Comparison of ENCODE assay signal across 9 cellular contexts in genomic region chr16:67862623-67863583, GRCh38. TPM values are rescaled to one million over a fixed set of nuclear protein-coding genes. Genes with fewer than 3 reads are reported as not detected.
A peak's percentile ranks its signal among the peaks of the same experiment; 100 is the strongest.
DNase-seq lines count a peak whose midpoint lies in the region; FAIRE-seq and TF ChIP-seq lines count a peak whose summit lies in the region.
"Had no signal": no experiment of that assay in that cellular context is flagged by ENCODE, and none has a peak within 500 bp of the region (broad histone marks: within the 10 kb centered on the region; RNA-seq: fewer than 3 reads in every experiment).

No MANE protein-coding gene starts in this region.

- DNase-seq in AG04449 (ENCODE audit: low read depth, low spot score) (peak; percentile 16), anterior cingulate cortex (lab: John Stamatoyannopoulos, UW) (peak in 32 of 58 donors; percentile 3 to 73 (median 30)), cardiac muscle cell (ENCODE audit: low read depth in 1 of 2, low spot score in 1 of 2) (peak; percentile 60 to 68), trophoblast cell (no peak), ecto neural progenitor cell (ENCODE audit: low spot score) (no peak), colonic mucosa (no peak), D721Med (ENCODE audit: insufficient read length, low spot score) (no peak), NCI-H524 treated with DMSO at 0.1 percent for 48 hours (lab: John Stamatoyannopoulos, UW) (no peak)
- DNase-seq: Kasumi-1 had no signal

- H3K9ac ChIP-seq in trophoblast cell (ENCODE audit: low read length) (no peak overlapping the region), colonic mucosa (ENCODE audit: low read depth in 2 of 2, low read length in 2 of 2) (no peak overlapping the region)

- H3K23ac ChIP-seq in trophoblast cell (ENCODE audit: low read length), result no peak overlapping the region

- H4K91ac ChIP-seq in trophoblast cell (ENCODE audit: low read depth, low read length), result no peak overlapping the region

- peaks cover 16% of the 10 kb centered on the region for H3K79me2 ChIP-seq in trophoblast cell (ENCODE audit: control insufficient read depth, insufficient read depth, low read length, poor library complexity)

- H2BK5ac ChIP-seq in trophoblast cell (ENCODE audit: low read depth, low read length, poor library complexity), result no peak overlapping the region

- H3K4me1 ChIP-seq in cardiac muscle cell (ENCODE audit: low read depth), result peaks cover 8% of the 10 kb centered on the region
- H3K4me1 ChIP-seq in trophoblast cell (ENCODE audit: control insufficient read depth in 1 of 2, insufficient read depth in 2 of 2, low read length in 2 of 2), result peaks cover 4 to 8% of the 10 kb centered on the region in 2 experiments
- H3K4me1 ChIP-seq in colonic mucosa, result peaks cover 8% of the 10 kb centered on the region

- H3K18ac ChIP-seq in trophoblast cell (ENCODE audit: low read length), result no peak overlapping the region

- no peak overlapping the region for H4K12ac ChIP-seq in trophoblast cell (ENCODE audit: low read depth, low read length)

- POLR2A ChIA-PET in AG04449 (lab: Yijun Ruan, JAX), result interaction anchor here (0.6 to 1.9 kb wide), 5 partner anchors 9 to 22 kb away, joined by 3 to 5 read pairs (median 5); partner anchors contain the start of genes EDC4, NRN1L and NUTF2

- H4K8ac ChIP-seq in trophoblast cell (ENCODE audit: low read depth, low read length), result no peak overlapping the region

- CTCF ChIA-PET in AG04449 (lab: Yijun Ruan, JAX), result interaction anchor here (0.6 to 10.0 kb wide), 14 partner anchors 8 to 342 kb away, joined by 3 to 61 read pairs (median 4); partner anchors contain the start of genes EDC4, NRN1L and NUTF2

- intact Hi-C loops in colonic mucosa (cut with DNase I), result loop anchor here (10.0 kb wide), 1 partner anchor 48 kb away; no protein-coding TSS in a partner anchor

- no peak for FAIRE-seq in D721Med (lab: Jason Lieb, UNC)

- no CpG with 5 or more reads among the region's 11 CpGs for WGBS in trophoblast cell (ENCODE audit: extremely low coverage, insufficient coverage, insufficient read length)

- H3K27me3 ChIP-seq in cardiac muscle cell (no peaks in the 10 kb centered on the region), trophoblast cell (ENCODE audit: insufficient read depth, low read length) (no peaks in the 10 kb centered on the region), colonic mucosa (no peaks in the 10 kb centered on the region)

- peaks cover 11% of the 10 kb centered on the region for H3K36me3 ChIP-seq in cardiac muscle cell
- peaks cover 57 to 70% of the 10 kb centered on the region in 2 experiments for H3K36me3 ChIP-seq in trophoblast cell (ENCODE audit: control insufficient read depth in 1 of 2, insufficient read depth in 2 of 2, low read length in 2 of 2)
- no peaks in the 10 kb centered on the region for H3K36me3 ChIP-seq in colonic mucosa

- H3K4me3 ChIP-seq in AG04449 (ENCODE audit: low read depth, low read length), result no peak overlapping the region
- no peak overlapping the region for H3K4me3 ChIP-seq in cardiac muscle cell
- H3K4me3 ChIP-seq in trophoblast cell (ENCODE audit: low read depth, low read length), result no peak overlapping the region
- H3K4me3 ChIP-seq in colonic mucosa, result no peak overlapping the region

- H2AK5ac ChIP-seq in trophoblast cell (ENCODE audit: low read length), result no peak overlapping the region

- H3K27ac ChIP-seq in cardiac muscle cell, result peak overlapping the region; percentile 65
- no peak overlapping the region for H3K27ac ChIP-seq in trophoblast cell (ENCODE audit: low read depth, low read length)
- H3K27ac ChIP-seq in colonic mucosa, result no peak overlapping the region

- peak overlapping the region; percentile 90 for H3K4ac ChIP-seq in trophoblast cell (ENCODE audit: low read depth, low read length)

- H3K14ac ChIP-seq in trophoblast cell (ENCODE audit: low read length), result no peak overlapping the region

- TF ChIP-seq CTCF in AG04449 (IDR thresholded peaks at IDR 0.05; ENCODE audit: insufficient read depth, low read length, missing control alignments) (no peak), cardiac muscle cell (IDR thresholded peaks at IDR 0.05; ENCODE audit: low read depth, low read length) (no peak), colonic mucosa (IDR thresholded peaks at IDR 0.05) (no peak), D721Med (IDR thresholded peaks at IDR 0.05; ENCODE audit: insufficient read depth, missing control alignments) (no peak)

- H2BK120ac ChIP-seq in trophoblast cell (ENCODE audit: insufficient read depth, low read length, poor library complexity), result no peak overlapping the region

- H3K9me3 ChIP-seq in cardiac muscle cell (ENCODE audit: low read depth) (no peaks in the 10 kb centered on the region), trophoblast cell (ENCODE audit: insufficient read depth, low read depth, low read length) (no peaks in the 10 kb centered on the region), colonic mucosa (no peaks in the 10 kb centered on the region)

- no peak overlapping the region for H2BK12ac ChIP-seq in trophoblast cell (ENCODE audit: low read length)

- no peak overlapping the region for H3K4me2 ChIP-seq in trophoblast cell (ENCODE audit: low read length)

- H2AFZ ChIP-seq in trophoblast cell (ENCODE audit: insufficient read depth, low read length, poor library complexity), result no peak overlapping the region

- H3K79me1 ChIP-seq in trophoblast cell (ENCODE audit: low read length), result no peaks in the 10 kb centered on the region

RNA-seq across cellular contexts. Expression of gene EDC4, which starts 9.9 kb away (rescaled TPM):
- 89.6 and 95.7 TPM in 2 replicates for total RNA-seq in cardiac muscle cell
- polyA plus RNA-seq in cardiac muscle cell, result 68.3 and 87.8 TPM in 2 replicates
- 39.0 and 39.6 TPM in 2 replicates for polyA plus RNA-seq in trophoblast cell (2013)
- 10 to 100 TPM; 58.6 to 96.5 TPM for total RNA-seq in colonic mucosa

RNA-seq across cellular contexts. Expression of gene CENPT, which starts 15.4 kb away (rescaled TPM):
- total RNA-seq in cardiac muscle cell, result 42.1 and 61.8 TPM in 2 replicates
- 65.2 and 70.2 TPM in 2 replicates for polyA plus RNA-seq in cardiac muscle cell
- 59.1 and 62.1 TPM in 2 replicates for polyA plus RNA-seq in trophoblast cell (2013)
- total RNA-seq in colonic mucosa, result 10 to 100 TPM; 25.6 to 38.9 TPM

RNA-seq across cellular contexts. Expression of gene NUTF2, which starts 16.2 kb away (rescaled TPM):
- total RNA-seq in cardiac muscle cell (77.6 and 213 TPM in 2 replicates), colonic mucosa (100 to 1,000 TPM in 1 of 2 donors, 10 to 100 TPM in 1; 58.3 to 108 TPM)
- polyA plus RNA-seq in cardiac muscle cell, result 220 and 235 TPM in 2 replicates
- 401 and 408 TPM in 2 replicates for polyA plus RNA-seq in trophoblast cell (2013)

RNA-seq across cellular contexts. Expression of gene THAP11, which starts 20.8 kb away (rescaled TPM):
- 75.3 and 80.7 TPM in 2 replicates for total RNA-seq in cardiac muscle cell
- polyA plus RNA-seq in cardiac muscle cell, result 61.3 and 68.3 TPM in 2 replicates
- polyA plus RNA-seq in trophoblast cell (2013), result 13.3 and 13.7 TPM in 2 replicates
- 10 to 100 TPM; 22.0 to 33.2 TPM for total RNA-seq in colonic mucosa

RNA-seq across cellular contexts. Expression of gene NRN1L, which starts 21.8 kb away (rescaled TPM):
- total RNA-seq in cardiac muscle cell (2.2 and 4.8 TPM in 2 replicates), colonic mucosa (under 1 TPM; 0.93 to 0.96 TPM)
- polyA plus RNA-seq in cardiac muscle cell, result 0.32 and 0.73 TPM in 2 replicates
- polyA plus RNA-seq in trophoblast cell (2013), result 3.8 and 4.2 TPM in 2 replicates

Comparison
In these comparisons a context has a peak if more than half of its experiments do, and no peak if none do; other contexts are left out.
1. DNase-seq: peak in AG04449 (single experiment), anterior cingulate cortex (32 of 58) and cardiac muscle cell (2 of 2); none in trophoblast cell (0 of 2), ecto neural progenitor cell (single experiment), colonic mucosa (single experiment), D721Med (single experiment) and NCI-H524 treated with DMSO at 0.1 percent for 48 hours (single experiment).